8 cellular contexts compared by ENCODE assay signal in genomic region chr17:78357177-78357586, GRCh38. TPM values are rescaled to one million over a fixed set of nuclear protein-coding genes. Genes with fewer than 3 reads are reported as not detected.
DNase-seq lines count a peak whose midpoint lies in the region; ATAC-seq, FAIRE-seq and TF ChIP-seq lines count a peak whose summit lies in the region.

No MANE protein-coding gene starts in this region.

- peak overlapping the region; percentile 99 for H3K4me2 ChIP-seq in OCI-LY3 (ENCODE audit: low read length)

- H3K36me3 ChIP-seq in OCI-LY3 (replicated peaks; ENCODE audit: low read depth, low read length) (peaks cover 54% of the 10 kb centered on the region), tibial nerve (peaks cover 0 to 36% (median 6%) of the 10 kb centered on the region in 3 donors)

- TF ChIP-seq CTCF in OCI-LY3 (IDR thresholded peaks at IDR 0.05; ENCODE audit: low read depth, low read length), result no peak
- TF ChIP-seq CTCF in tibial nerve (IDR thresholded peaks at IDR 0.05), result no peak

- 26 to 47% methylated on average over 4 to 7 of the region's 7 CpGs for WGBS in tibial nerve, 2 donors

- H3K4me1 ChIP-seq in OCI-LY3 (ENCODE audit: low read length) (peaks cover 53% of the 10 kb centered on the region), tibial nerve (peaks cover 2 to 77% (median 52%) of the 10 kb centered on the region in 4 donors)

- H3K27ac ChIP-seq in OCI-LY3 (ENCODE audit: low read length), result peak overlapping the region; percentile 91
- H3K27ac ChIP-seq in tibial nerve, result peak overlapping the region; percentile 47 to 96 (median 96)

- TF ChIP-seq POLR2A in tibial nerve (IDR thresholded peaks at IDR 0.05), result peak in 1 of 2 donors; percentile 17
- no peak for TF ChIP-seq POLR2A in GM12891 (IDR thresholded peaks at IDR 0.05; ENCODE audit: low read depth, low read length)

- TF ChIP-seq EP300 in tibial nerve (IDR thresholded peaks at IDR 0.05), result peak in 1 of 2 donors; percentile 69

- peaks cover 56% of the 10 kb centered on the region for H4K20me1 ChIP-seq in OCI-LY3 (ENCODE audit: insufficient read depth, low read length)

- H3K27me3 ChIP-seq in OCI-LY3 (ENCODE audit: low read depth, low read length), result no peaks in the 10 kb centered on the region
- H3K27me3 ChIP-seq in tibial nerve, result no peaks in the 10 kb centered on the region

- DNase-seq in AG08395 (ENCODE audit: low spot score) (peak; percentile 78), dedifferentiated amniotic fluid mesenchymal stem cell (ENCODE audit: extremely low spot score) (peak; percentile 17), medulla oblongata (ENCODE audit: extremely low spot score) (peak; percentile 51), tibial nerve (ENCODE audit: low spot score in 2 of 2) (no peak), GM12891 (ENCODE audit: insufficient read length, low spot score) (no peak)

- H3K4me3 ChIP-seq in OCI-LY3 (ENCODE audit: low read length) (peak overlapping the region; percentile 99), tibial nerve (peak overlapping the region in 3 of 4 donors; percentile 3 to 99 (median 82))

- peaks cover 48% of the 10 kb centered on the region for H3K79me2 ChIP-seq in OCI-LY3 (ENCODE audit: low read length)

- no peaks in the 10 kb centered on the region for H3K9me3 ChIP-seq in OCI-LY3 (ENCODE audit: insufficient read depth, low read length)
- H3K9me3 ChIP-seq in tibial nerve, result no peaks in the 10 kb centered on the region

- peak overlapping the region; percentile 99 for H3K9ac ChIP-seq in OCI-LY3 (ENCODE audit: low read length)

- no peak for FAIRE-seq in GM12891 (lab: Jason Lieb, UNC)

- no peak overlapping the region for H2AFZ ChIP-seq in OCI-LY3 (ENCODE audit: low read depth, low read length)

- ATAC-seq in HG03095 (IDR thresholded peaks at IDR 0.05; ENCODE audit: unreplicated experiment) (no peak), GM19023 (IDR thresholded peaks at IDR 0.05; ENCODE audit: unreplicated experiment) (no peak)

TF ChIP-seq in GM12891, 5 proteins besides CTCF, POLR2A, EP300 and RAD21:
- TF ChIP-seq TAF1 (IDR thresholded peaks at IDR 0.05; ENCODE audit: low read depth, low read length), result no peak
- TF ChIP-seq SPI1 (IDR thresholded peaks at IDR 0.05; ENCODE audit: low read depth, low read length), result no peak
- no peak for TF ChIP-seq POU2F2 (IDR thresholded peaks at IDR 0.05; ENCODE audit: low read depth, low read length)
- no peak for TF ChIP-seq PAX5 (IDR thresholded peaks at IDR 0.05; ENCODE audit: insufficient read depth, low read length, severe bottlenecking)
- no peak for TF ChIP-seq POLR2AphosphoS5 (IDR thresholded peaks at IDR 0.05; ENCODE audit: low read depth, low read length)
TF ChIP-seq in GM12891: peak in this region for 0.

RNA-seq across cellular contexts. Expression of gene SOCS3, which starts 2.7 kb away (rescaled TPM):
- total RNA-seq in tibial nerve, result 10 to 100 TPM; 23.7 to 76.5 (median 59.7) TPM
- polyA plus RNA-seq in GM12891 (2012; ENCODE audit: low read depth, missing spikeins), result 2.0 TPM

RNA-seq across cellular contexts. Expression of gene PGS1, which starts 21.3 kb away (rescaled TPM):
- 100 to 1,000 TPM in 1 of 4 donors, 10 to 100 TPM in 3; 41.9 to 105 (median 53.2) TPM for total RNA-seq in tibial nerve
- polyA plus RNA-seq in GM12891 (2012; ENCODE audit: low read depth, missing spikeins), result 18.5 TPM

Comparison
In these comparisons a context has a peak if more than half of its experiments do, and no peak if none do; other contexts are left out.
1. DNase-seq: peak in AG08395 (single experiment), dedifferentiated amniotic fluid mesenchymal stem cell (single experiment) and medulla oblongata (single experiment); none in tibial nerve (0 of 2) and GM12891 (single experiment).